In genomic region chr1:50978852-50979781, GRCh38 we compare ENCODE assay signal across 9 cellular contexts. TPM values are rescaled to one million over a fixed set of nuclear protein-coding genes. Genes with fewer than 3 reads are reported as not detected.
DNase-seq lines count a peak whose midpoint lies in the region; ATAC-seq, FAIRE-seq and TF ChIP-seq lines count a peak whose summit lies in the region.
"Had no signal": no experiment of that assay in that cellular context is flagged by ENCODE, and none has a peak within 500 bp of the region (broad histone marks: within the 10 kb centered on the region; RNA-seq: fewer than 3 reads in every experiment).

No MANE protein-coding gene starts in this region.

- H3K4me1 ChIP-seq in keratinocyte (ENCODE audit: control insufficient read depth, extremely low read depth, insufficient read depth, low read length), result peaks cover 14% of the 10 kb centered on the region

- peak overlapping the region; percentile 78 to 79 for H3K4me3 Mint-ChIP-seq in activated T-cell treated with anti-CD3 and anti-CD28 coated beads, Interleukin-2, amount 50 U/mL, for 72 hours

- dilution Hi-C loops in keratinocyte (cut with MboI; ENCODE audit: extremely low pct_ligation_motif_present, low sequenced_read_pairs), result no loop called here

- no peak overlapping the region for H3K9ac ChIP-seq in keratinocyte (ENCODE audit: control insufficient read depth, extremely low read depth, insufficient read depth, low read length)

- H3K27ac ChIP-seq in angular gyrus (ENCODE audit: low read depth, low read length) (peak overlapping the region; percentile 88), keratinocyte (ENCODE audit: control insufficient read depth, insufficient read depth, low read length) (no peak overlapping the region), temporal lobe (ENCODE audit: low read depth, low read length) (peak overlapping the region; percentile 72)
- H3K27ac ChIP-seq: epithelial cell of prostate had no signal

- H3K27ac Mint-ChIP-seq in activated T-cell treated with anti-CD3 and anti-CD28 coated beads, Interleukin-2, amount 50 U/mL, for 72 hours, result peak overlapping the region; percentile 27

- TF ChIP-seq CTCF in keratinocyte (optimal IDR thresholded peaks at IDR 0.05 in 1 of 3, IDR thresholded peaks at IDR 0.05 in 1 of 3, conservative IDR thresholded peaks at IDR 0.05 in 1 of 3; ENCODE audit: extremely low read depth in 1 of 3, insufficient read depth in 2 of 3, low read length in 3 of 3), result no peak

- peak overlapping the region; percentile 87 for H3K4me2 ChIP-seq in keratinocyte (ENCODE audit: control insufficient read depth, extremely low read depth, insufficient read depth, low read depth, low read length)

- peaks cover 34% of the 10 kb centered on the region for H3K27me3 Mint-ChIP-seq in activated T-cell treated with anti-CD3 and anti-CD28 coated beads, Interleukin-2, amount 50 U/mL, for 72 hours (ENCODE audit: low read depth)

- no peak for FAIRE-seq in keratinocyte (lab: Jason Lieb, UNC)

- peaks cover 23% of the 10 kb centered on the region for H3K4me1 Mint-ChIP-seq in activated T-cell treated with anti-CD3 and anti-CD28 coated beads, Interleukin-2, amount 50 U/mL, for 72 hours (ENCODE audit: low read depth)

- H3K36me3 Mint-ChIP-seq in activated T-cell treated with anti-CD3 and anti-CD28 coated beads, Interleukin-2, amount 50 U/mL, for 72 hours (ENCODE audit: insufficient read depth in 2 of 2), result peaks cover 0 to 4% of the 10 kb centered on the region in 2 donors

- no peak for DNase-seq in activated T-cell treated with anti-CD3 and anti-CD28 coated beads, Interleukin-2, amount 50 U/mL, for 72 hours
- DNase-seq in activated T-cell treated with anti-CD3 and anti-CD28 coated beads, Interleukin-2, amount 50 U/mL, for 1 hour, result no peak
- DNase-seq in NCI-H345 (lab: John Stamatoyannopoulos, UW) (peak; percentile 77), keratinocyte (ENCODE audit: low read depth, low spot score) (no peak)

- no peaks in the 10 kb centered on the region for H4K20me1 ChIP-seq in keratinocyte (ENCODE audit: control insufficient read depth, extremely low read depth, insufficient read depth, low read length)

- H2AFZ ChIP-seq in keratinocyte (ENCODE audit: control insufficient read depth, low read length), result peak overlapping the region; percentile 93

- no peaks in the 10 kb centered on the region for H3K9me3 ChIP-seq in keratinocyte (ENCODE audit: control insufficient read depth, low read depth, low read length)

- H3K36me3 ChIP-seq in keratinocyte (ENCODE audit: control insufficient read depth in 2 of 2, extremely low read depth in 1 of 2, insufficient read depth in 2 of 2, low read length in 2 of 2), result no peaks in the 10 kb centered on the region

- peak overlapping the region in 1 of 3 experiments; percentile 5 for H3K4me3 ChIP-seq in keratinocyte (ENCODE audit: control insufficient read depth in 2 of 3, extremely low read depth in 1 of 3, insufficient read depth in 2 of 3, low read depth in 1 of 3, low read length in 3 of 3)

- no peaks in the 10 kb centered on the region for H3K9me1 ChIP-seq in keratinocyte (ENCODE audit: control insufficient read depth, extremely low read depth, insufficient read depth, low read length)

- no peaks in the 10 kb centered on the region for H3K9me3 Mint-ChIP-seq in activated T-cell treated with anti-CD3 and anti-CD28 coated beads, Interleukin-2, amount 50 U/mL, for 72 hours

- H3K27me3 ChIP-seq in keratinocyte (ENCODE audit: control insufficient read depth, extremely low read depth, insufficient read depth, low read length), result no peaks in the 10 kb centered on the region

- H3K79me2 ChIP-seq in keratinocyte (ENCODE audit: control insufficient read depth, insufficient read depth, low read length), result no peaks in the 10 kb centered on the region

- no peak for ATAC-seq in activated T-cell treated with anti-CD3 and anti-CD28 coated beads, Interleukin-2, amount 50 U/mL, for 72 hours (replicated peaks in 1 of 2)
- ATAC-seq in GM19463 (IDR thresholded peaks at IDR 0.05; ENCODE audit: unreplicated experiment), result no peak
- no peak for ATAC-seq in esophagus mucosa

RNA-seq across cellular contexts. Expression of gene CDKN2C, which starts 9.1 kb away (rescaled TPM):
- 10 to 100 TPM; 11.2 to 13.7 TPM for total RNA-seq in activated T-cell treated with anti-CD3 and anti-CD28 coated beads, Interleukin-2, amount 50 U/mL, for 72 hours
- polyA plus RNA-seq in keratinocyte, result 0.31 to 1.9 TPM (median 1.3 TPM) in 3 replicates
- polyA plus RNA-seq in keratinocyte (2011; ENCODE audit: low read depth), result 0.22 TPM
- 0.39 and 0.49 TPM in 2 replicates for polyA plus RNA-seq in keratinocyte (2011; cell fraction: cytosol; rRNA removed)
- polyA plus RNA-seq in keratinocyte (2011; cell fraction: nucleus; rRNA removed), result 0.24 and 0.32 TPM in 2 replicates
- 0.56 and 1.7 TPM in 2 replicates for polyA plus RNA-seq in keratinocyte (2012; ENCODE audit: low replicate concordance)
- polyA minus RNA-seq in keratinocyte, result 0.49 to 1.2 TPM in 2 of 3 replicates, not detected in the other
- 2.1 TPM for polyA minus RNA-seq in keratinocyte (2011; cell fraction: cytosol; rRNA and poly(A)+ RNA removed)
- 0.31 and 0.32 TPM in 2 replicates for polyA minus RNA-seq in keratinocyte (2011; cell fraction: nucleus; rRNA and poly(A)+ RNA removed)
- 3.9 TPM for total RNA-seq in temporal lobe
- total RNA-seq in esophagus mucosa, result 6.9 TPM

RNA-seq across cellular contexts. Expression of gene FAF1, which starts 19.1 kb away (rescaled TPM):
- 10 to 100 TPM; 65.7 to 83.0 TPM for total RNA-seq in activated T-cell treated with anti-CD3 and anti-CD28 coated beads, Interleukin-2, amount 50 U/mL, for 72 hours
- polyA plus RNA-seq in keratinocyte, result 18.6 to 33.1 TPM (median 21.1 TPM) in 3 replicates
- 45.0 TPM for polyA plus RNA-seq in keratinocyte (2011; ENCODE audit: low read depth)
- polyA plus RNA-seq in keratinocyte (2011; cell fraction: cytosol; rRNA removed), result 23.1 and 33.9 TPM in 2 replicates
- 16.0 and 18.3 TPM in 2 replicates for polyA plus RNA-seq in keratinocyte (2011; cell fraction: nucleus; rRNA removed)
- polyA plus RNA-seq in keratinocyte (2012; ENCODE audit: low replicate concordance), result 37.6 and 45.9 TPM in 2 replicates
- polyA minus RNA-seq in keratinocyte, result 5.6 to 62.2 TPM (median 23.3 TPM) in 3 replicates
- 12.7 TPM for polyA minus RNA-seq in keratinocyte (2011; cell fraction: cytosol; rRNA and poly(A)+ RNA removed)
- 16.0 and 44.8 TPM in 2 replicates for polyA minus RNA-seq in keratinocyte (2011; cell fraction: nucleus; rRNA and poly(A)+ RNA removed)
- total RNA-seq in temporal lobe (30.5 TPM), esophagus mucosa (47.5 TPM)
